8 cellular contexts compared by ENCODE assay signal in the genomic region with DNA sequence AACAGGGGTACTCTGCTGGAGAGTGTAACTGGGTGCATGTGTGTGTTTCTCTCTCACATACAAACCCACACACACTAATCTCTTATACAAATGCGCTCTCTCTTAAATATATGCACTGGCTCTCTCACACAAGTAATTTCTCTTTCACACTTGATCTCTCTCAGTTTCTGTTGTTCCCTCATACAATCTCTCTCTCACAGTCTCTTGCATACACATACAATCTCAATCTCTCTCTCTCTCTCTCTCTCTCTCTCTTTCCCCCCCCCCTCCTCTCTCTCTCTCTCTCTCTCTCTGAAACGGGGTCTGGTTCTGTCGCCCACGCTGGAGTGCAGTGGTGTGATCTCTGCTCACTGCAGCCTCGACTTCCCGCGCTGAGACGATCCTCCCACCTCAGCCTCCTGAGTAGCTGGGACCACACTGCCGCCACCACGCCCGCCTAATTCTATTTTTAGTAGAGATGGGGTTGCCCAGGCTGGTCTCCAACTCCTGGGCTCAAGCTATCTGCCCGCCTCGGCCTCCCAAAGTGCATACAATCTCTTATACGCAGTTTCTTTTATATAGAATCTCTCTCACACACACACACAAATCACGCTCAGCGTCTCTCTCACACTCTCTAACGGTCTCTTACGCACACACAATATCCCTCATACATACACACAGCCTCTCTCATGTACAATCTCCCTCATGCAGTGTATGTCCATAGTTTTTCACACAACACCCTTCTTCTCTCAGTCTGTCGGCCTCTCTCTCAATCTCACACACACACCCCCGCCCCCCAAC. TPM values are rescaled to one million over a fixed set of nuclear protein-coding genes. Genes with fewer than 3 reads are reported as not detected.
DNase-seq lines count a peak whose midpoint lies in the region; ATAC-seq and TF ChIP-seq lines count a peak whose summit lies in the region.

No MANE protein-coding gene starts in this region.

- peaks cover 7% of the 10 kb centered on the region for H3K36me3 Mint-ChIP-seq in activated naive CD8-positive, alpha-beta T cell treated with anti-CD3 and anti-CD28 coated beads, Interleukin-2, amount 50 U/mL, for 24 hours (ENCODE audit: low read depth)

- H3K4me1 Mint-ChIP-seq in activated naive CD8-positive, alpha-beta T cell treated with anti-CD3 and anti-CD28 coated beads, Interleukin-2, amount 50 U/mL, for 24 hours, result peaks cover 39% of the 10 kb centered on the region

- intact Hi-C loops in left colon (cut with DNase I, micrococcal nuclease), result loop anchor here in 1 of 2 donors (10.0 kb wide), 1 partner anchor 90 kb away; a partner anchor contains a TSS

- no peak for ATAC-seq in activated naive CD8-positive, alpha-beta T cell treated with anti-CD3 and anti-CD28 coated beads, Interleukin-2, amount 50 U/mL, for 24 hours
- ATAC-seq in left colon, result no peak
- ATAC-seq in thoracic aorta (ENCODE audit: insufficient number of reproducible peaks, low FRiP score, low read depth), result no peak

- H3K9me3 ChIP-seq in thoracic aorta, result no peaks in the 10 kb centered on the region

- no peaks in the 10 kb centered on the region for H3K27me3 Mint-ChIP-seq in activated naive CD8-positive, alpha-beta T cell treated with anti-CD3 and anti-CD28 coated beads, Interleukin-2, amount 50 U/mL, for 24 hours

- no peak for TF ChIP-seq CTCF in thoracic aorta (IDR thresholded peaks at IDR 0.05)

- peaks cover 3 to 14% of the 10 kb centered on the region in 2 donors for H3K4me1 ChIP-seq in thoracic aorta (ENCODE audit: control insufficient read depth in 1 of 2, low read depth in 2 of 2)

- H3K9me3 Mint-ChIP-seq in activated naive CD8-positive, alpha-beta T cell treated with anti-CD3 and anti-CD28 coated beads, Interleukin-2, amount 50 U/mL, for 24 hours, result no peaks in the 10 kb centered on the region

- no peaks in the 10 kb centered on the region for H3K27me3 ChIP-seq in thoracic aorta (replicated peaks; ENCODE audit: insufficient read depth)

- H3K27ac Mint-ChIP-seq in activated naive CD8-positive, alpha-beta T cell treated with anti-CD3 and anti-CD28 coated beads, Interleukin-2, amount 50 U/mL, for 24 hours, result peak overlapping the region; percentile 4

- DNase-seq in activated CD4-positive, alpha-beta T cell treated with anti-CD3 and anti-CD28 coated beads for 48 hours, result peak; percentile 7
- no peak for DNase-seq in activated CD4-positive, alpha-beta T cell treated with anti-CD3 and anti-CD28 coated beads, Interleukin-2, amount 50 U/mL, for 48 hours
- DNase-seq in activated naive CD8-positive, alpha-beta T cell treated with anti-CD3 and anti-CD28 coated beads, Interleukin-2, amount 50 U/mL, for 24 hours, result no peak
- DNase-seq in left colon (peak; percentile 21 to 24), thoracic aorta (ENCODE audit: low spot score) (no peak), AML-193 (lab: John Stamatoyannopoulos, UW) (no peak), glomerular visceral epithelial cell (ENCODE audit: extremely low spot score) (no peak)
- DNase-seq in stimulated activated CD4-positive, alpha-beta T cell treated with anti-CD3 and anti-CD28 coated beads, Interleukin-4, amount 100 ng/mL, for 24 hours, result no peak

- H3K4me3 ChIP-seq in thoracic aorta, result peak overlapping the region; percentile 73

- H3K36me3 ChIP-seq in thoracic aorta, result no peaks in the 10 kb centered on the region

- H3K4me3 Mint-ChIP-seq in activated naive CD8-positive, alpha-beta T cell treated with anti-CD3 and anti-CD28 coated beads, Interleukin-2, amount 50 U/mL, for 24 hours, result peak overlapping the region; percentile 56

- peak overlapping the region; percentile 80 to 83 for H3K27ac ChIP-seq in thoracic aorta

RNA-seq across cellular contexts. Expression of a gene that starts 0.5 kb away (rescaled TPM):
- total RNA-seq in left colon, result 1 to 10 TPM; 1.6 to 1.8 TPM
- total RNA-seq in thoracic aorta, result 1 to 10 TPM; 3.2 to 7.5 TPM

Comparison
In these comparisons a context has a peak if more than half of its experiments do, and no peak if none do; other contexts are left out.
1. DNase-seq: peak in activated CD4-positive, alpha-beta T cell treated with anti-CD3 and anti-CD28 coated beads for 48 hours (single experiment) and left colon (2 of 2); none in activated CD4-positive, alpha-beta T cell treated with anti-CD3 and anti-CD28 coated beads, Interleukin-2, amount 50 U/mL, for 48 hours (0 of 2), activated naive CD8-positive, alpha-beta T cell treated with anti-CD3 and anti-CD28 coated beads, Interleukin-2, amount 50 U/mL, for 24 hours (single experiment), thoracic aorta (single experiment), stimulated activated CD4-positive, alpha-beta T cell treated with anti-CD3 and anti-CD28 coated beads, Interleukin-4, amount 100 ng/mL, for 24 hours (single experiment), AML-193 (0 of 2) and glomerular visceral epithelial cell (single experiment).